Comparison of ENCODE assay signal across 8 cellular contexts in genomic region chr19:9818734-9819589, GRCh38.
DNase-seq lines count a peak whose midpoint lies in the region; ATAC-seq lines count a peak whose summit lies in the region.

Gene FBXL12, minus strand, starts transcription at chr19:9819079. Its CDS starts 266 bp downstream, at chr19:9818813.

- DNase-seq in NCI-H748 (lab: John Stamatoyannopoulos, UW; ENCODE audit: unreplicated experiment) (peak; percentile 99), cortex of kidney (lab: John Stamatoyannopoulos, UW) (peak; percentile 93), left kidney (ENCODE audit: low read depth, low spot score) (peak; percentile 100)
- peak; percentile 100 for DNase-seq in activated CD4-positive, alpha-beta T cell treated with anti-CD3 and anti-CD28 coated beads, Interleukin-2, amount 50 U/mL, for 1 hour
- DNase-seq in stimulated activated CD4-positive, alpha-beta T cell treated with anti-CD3 and anti-CD28 coated beads, Interleukin-2, amount 100 ng/mL, for 24 hours = peak; percentile 100

- H3K27me3 ChIP-seq in BLaER1 = no peaks in the 10 kb centered on the region

- peak within 1 kb of the TSS; percentile 94 for H3K9ac ChIP-seq in BLaER1

- peak within 1 kb of the TSS; percentile 87 for H3K4me2 ChIP-seq in BLaER1

- peak within 1 kb of the TSS; percentile 99 for H3K4me3 ChIP-seq in BLaER1

- H3K4me1 ChIP-seq in BLaER1 = peaks cover 35% of the 10 kb centered on the region

- peak; percentile 83 for ATAC-seq in GM19328 (IDR thresholded peaks at IDR 0.05; ENCODE audit: unreplicated experiment)
- peak; percentile 80 for ATAC-seq in HG03520 (IDR thresholded peaks at IDR 0.05; ENCODE audit: unreplicated experiment)

- H3K9me3 ChIP-seq in BLaER1 = peaks cover 31% of the 10 kb centered on the region

- H3K27ac ChIP-seq in BLaER1 = peak within 1 kb of the TSS; percentile 90

- H4K20me1 ChIP-seq in BLaER1 = peaks cover 17% of the 10 kb centered on the region

- peaks cover 39% of the 10 kb centered on the region for H3K36me3 ChIP-seq in BLaER1

Comparison
In these comparisons a context has a peak if more than half of its experiments do, and no peak if none do; other contexts are left out.
1. Peak in every context shown above with its lines: DNase-seq, ATAC-seq, H3K4me3 ChIP-seq and H3K27ac ChIP-seq.